ENCODE assay signal across 11 cellular contexts in the genomic region with DNA sequence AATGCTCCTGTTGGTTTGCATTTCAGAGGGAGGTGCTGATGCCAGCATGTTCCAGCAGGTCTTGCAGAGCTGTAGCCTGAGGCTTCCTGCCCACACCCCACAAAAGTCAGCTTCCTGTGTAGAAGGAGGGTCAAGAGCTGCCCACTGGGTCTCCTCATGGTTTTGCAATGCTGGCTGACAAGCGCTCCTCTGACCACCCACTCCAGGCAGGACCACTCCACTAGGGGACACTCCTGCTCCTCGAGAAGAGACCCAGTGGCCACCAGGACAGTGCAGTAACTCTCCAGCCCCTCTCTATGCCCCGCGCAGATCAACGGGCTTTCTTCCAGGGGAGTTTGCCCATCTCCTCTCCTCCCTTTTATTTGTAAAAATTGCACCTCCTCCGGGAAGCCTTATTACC.
DNase-seq lines count a peak whose midpoint lies in the region; ATAC-seq, FAIRE-seq and TF ChIP-seq lines count a peak whose summit lies in the region.
"Had no signal": no experiment of that assay in that cellular context is flagged by ENCODE, and none has a peak within 500 bp of the region (broad histone marks: within the 10 kb centered on the region; RNA-seq: fewer than 3 reads in every experiment).

No MANE protein-coding gene starts in this region.

- H2BK12ac ChIP-seq in mesenchymal stem cell (ENCODE audit: low read length in 2 of 2): no peak overlapping the region

- no peak overlapping the region for H3K18ac ChIP-seq in mesenchymal stem cell (ENCODE audit: low read depth in 1 of 2, low read length in 2 of 2)

- H3K79me1 ChIP-seq in mesenchymal stem cell (replicated peaks; ENCODE audit: low read length, poor library complexity, severe bottlenecking): no peaks in the 10 kb centered on the region

- H3K4me1 ChIP-seq in cardiac muscle cell (ENCODE audit: low read depth) (no peaks in the 10 kb centered on the region), hepatocyte (ENCODE audit: insufficient read depth) (no peaks in the 10 kb centered on the region), mesenchymal stem cell (ENCODE audit: control insufficient read depth, insufficient read depth, low read depth, low read length) (peaks cover 1% of the 10 kb centered on the region), HAP-1 (no peaks in the 10 kb centered on the region), osteoblast (ENCODE audit: insufficient read depth, low read length) (no peaks in the 10 kb centered on the region)

- no peak overlapping the region for H2BK5ac ChIP-seq in mesenchymal stem cell (ENCODE audit: low read depth, low read length, poor library complexity, severe bottlenecking)

- H2AK5ac ChIP-seq in mesenchymal stem cell (ENCODE audit: low read length, severe bottlenecking): no peak overlapping the region

- H3K27ac ChIP-seq in cardiac muscle cell (no peak overlapping the region), hepatocyte (no peak overlapping the region), mesenchymal stem cell (ENCODE audit: low read length, poor library complexity, severe bottlenecking) (no peak overlapping the region), osteoblast (ENCODE audit: low read depth, low read length) (no peak overlapping the region)

- in situ Hi-C loops in HAP-1 (cut with MboI; ENCODE audit: low sequenced_read_pairs): no loop called here

- H3K4me3 ChIP-seq in cardiac muscle cell (no peak overlapping the region), hepatocyte (no peak overlapping the region), mesenchymal stem cell (ENCODE audit: insufficient read depth in 1 of 2, low read depth in 1 of 2, low read length in 2 of 2) (no peak overlapping the region), HAP-1 (no peak overlapping the region), osteoblast (ENCODE audit: insufficient read depth, low read length) (no peak overlapping the region)

- no peak overlapping the region for H3K14ac ChIP-seq in mesenchymal stem cell (ENCODE audit: low read length in 2 of 2)

- H4K91ac ChIP-seq in mesenchymal stem cell (ENCODE audit: low read length): no peak overlapping the region

- H3K9me3 ChIP-seq in cardiac muscle cell (ENCODE audit: low read depth) (no peaks in the 10 kb centered on the region), hepatocyte (ENCODE audit: low read depth) (no peaks in the 10 kb centered on the region), mesenchymal stem cell (ENCODE audit: control insufficient read depth, low read length) (no peaks in the 10 kb centered on the region), HAP-1 (no peaks in the 10 kb centered on the region), osteoblast (ENCODE audit: low read depth, low read length) (no peaks in the 10 kb centered on the region)

- no peak overlapping the region for H4K8ac ChIP-seq in mesenchymal stem cell (ENCODE audit: low read length)

- H3K4ac ChIP-seq in mesenchymal stem cell (ENCODE audit: low read depth in 1 of 2, low read length in 2 of 2): no peak overlapping the region

- H2AFZ ChIP-seq in hepatocyte (no peak overlapping the region), mesenchymal stem cell (ENCODE audit: low read depth, low read length) (no peak overlapping the region), osteoblast (ENCODE audit: low read length) (no peak overlapping the region)

- no peak overlapping the region for H3K4me2 ChIP-seq in hepatocyte
- H3K4me2 ChIP-seq in mesenchymal stem cell (ENCODE audit: low read length, poor library complexity, severe bottlenecking): no peak overlapping the region
- no peak overlapping the region for H3K4me2 ChIP-seq in osteoblast (ENCODE audit: insufficient read depth, low read length)

- no peak for FAIRE-seq in urothelium cell line (lab: Jason Lieb, UNC)

- H3K27me3 ChIP-seq in cardiac muscle cell (peaks cover 27% of the 10 kb centered on the region), hepatocyte (peaks cover 13% of the 10 kb centered on the region), mesenchymal stem cell (ENCODE audit: control insufficient read depth in 1 of 2, insufficient read depth in 1 of 2, low read length in 2 of 2) (peaks cover 0 to 12% of the 10 kb centered on the region in 2 experiments), HAP-1 (ENCODE audit: low read depth) (no peaks in the 10 kb centered on the region), osteoblast (ENCODE audit: insufficient read depth, low read length) (no peaks in the 10 kb centered on the region)

- DNase-seq in cardiac muscle cell (ENCODE audit: low read depth in 1 of 2, low spot score in 1 of 2) (peak; percentile 3 to 36), Right ventricle myocardium superior (no peak), NCI-H345 treated with DMSO at 0.1 percent for 48 hours (lab: John Stamatoyannopoulos, UW; ENCODE audit: unreplicated experiment) (peak; percentile 49), hepatocyte (ENCODE audit: low spot score) (no peak), urothelium cell line (ENCODE audit: low spot score) (peak; percentile 45), mesenchymal stem cell (no peak), HAP-1 (ENCODE audit: low spot score in 2 of 2) (no peak), osteoblast (ENCODE audit: insufficient read length, low spot score, missing footprints) (no peak)
- DNase-seq: activated CD4-positive, alpha-beta T cell treated with anti-CD3 and anti-CD28 coated beads for 4 hours; activated naive CD8-positive, alpha-beta T cell treated with anti-CD3 and anti-CD28 coated beads, Interleukin-2, amount 50 U/mL, for 24 hours; PC-3 had no signal

- H4K20me1 ChIP-seq in hepatocyte (ENCODE audit: insufficient read depth, poor library complexity, severe bottlenecking) (no peaks in the 10 kb centered on the region), osteoblast (ENCODE audit: insufficient read depth, low read length) (no peaks in the 10 kb centered on the region)

- H2BK120ac ChIP-seq in mesenchymal stem cell (ENCODE audit: low read depth, low read length): no peak overlapping the region

- no peaks in the 10 kb centered on the region for H3K79me2 ChIP-seq in hepatocyte
- H3K79me2 ChIP-seq in osteoblast (ENCODE audit: insufficient read depth, low read length): no peaks in the 10 kb centered on the region

- intact Hi-C loops in Right ventricle myocardium superior (cut with DNase I): no loop called here

- TF ChIP-seq CTCF in cardiac muscle cell (IDR thresholded peaks at IDR 0.05; ENCODE audit: low read depth, low read length) (peak; percentile 14), hepatocyte (IDR thresholded peaks at IDR 0.05; ENCODE audit: poor library complexity) (peak; percentile 24), osteoblast (IDR thresholded peaks at IDR 0.05; ENCODE audit: extremely low read depth, low read depth, low read length) (no peak)

- no peak for ATAC-seq in Right ventricle myocardium superior (ENCODE audit: poor library complexity)
- ATAC-seq: activated naive CD8-positive, alpha-beta T cell treated with anti-CD3 and anti-CD28 coated beads, Interleukin-2, amount 50 U/mL, for 24 hours; PC-3 had no signal

- H3K36me3 ChIP-seq in cardiac muscle cell (no peaks in the 10 kb centered on the region), hepatocyte (replicated peaks; ENCODE audit: insufficient read depth, low read depth) (no peaks in the 10 kb centered on the region), mesenchymal stem cell (ENCODE audit: control insufficient read depth in 1 of 2, insufficient read depth in 2 of 2, low read depth in 1 of 2, low read length in 2 of 2) (no peaks in the 10 kb centered on the region), HAP-1 (replicated peaks) (no peaks in the 10 kb centered on the region), osteoblast (ENCODE audit: insufficient read depth, low read length) (no peaks in the 10 kb centered on the region)

- H3K23ac ChIP-seq in mesenchymal stem cell (ENCODE audit: low read length in 2 of 2): no peak overlapping the region

- no peaks in the 10 kb centered on the region for H3K9me2 ChIP-seq in hepatocyte (replicated peaks; ENCODE audit: insufficient read depth)

- WGBS in hepatocyte (ENCODE audit: low lambda C conversion rate, missing lambda C conversion rate): 43% methylated on average over 6 of the region's 6 CpGs
- WGBS in mesenchymal stem cell: 43% methylated on average over 6 of the region's 6 CpGs

- H2BK15ac ChIP-seq in mesenchymal stem cell (ENCODE audit: low read depth, poor library complexity, severe bottlenecking): no peak overlapping the region

- no peak overlapping the region for H3K9ac ChIP-seq in mesenchymal stem cell (ENCODE audit: low read length)

Comparison
In these comparisons a context has a peak if more than half of its experiments do, and no peak if none do; other contexts are left out.
1. DNase-seq: peak in cardiac muscle cell (2 of 2), NCI-H345 treated with DMSO at 0.1 percent for 48 hours (single experiment) and urothelium cell line (single experiment); none in Right ventricle myocardium superior (single experiment), hepatocyte (single experiment), mesenchymal stem cell (single experiment), HAP-1 (0 of 2) and osteoblast (single experiment).